1 cellular context compared by ENCODE assay signal in genomic region chr15:68421798-68422402, GRCh38.
TF ChIP-seq lines count a peak whose summit lies in the region.

No MANE protein-coding gene starts in this region.

TF ChIP-seq in A549, 52 proteins besides CTCF, POLR2A, EP300 and RAD21:
- no peak for TF ChIP-seq RNF2 (IDR thresholded peaks at IDR 0.05; ENCODE audit: borderline replicate concordance, low read depth)
- TF ChIP-seq, protein P1, sequence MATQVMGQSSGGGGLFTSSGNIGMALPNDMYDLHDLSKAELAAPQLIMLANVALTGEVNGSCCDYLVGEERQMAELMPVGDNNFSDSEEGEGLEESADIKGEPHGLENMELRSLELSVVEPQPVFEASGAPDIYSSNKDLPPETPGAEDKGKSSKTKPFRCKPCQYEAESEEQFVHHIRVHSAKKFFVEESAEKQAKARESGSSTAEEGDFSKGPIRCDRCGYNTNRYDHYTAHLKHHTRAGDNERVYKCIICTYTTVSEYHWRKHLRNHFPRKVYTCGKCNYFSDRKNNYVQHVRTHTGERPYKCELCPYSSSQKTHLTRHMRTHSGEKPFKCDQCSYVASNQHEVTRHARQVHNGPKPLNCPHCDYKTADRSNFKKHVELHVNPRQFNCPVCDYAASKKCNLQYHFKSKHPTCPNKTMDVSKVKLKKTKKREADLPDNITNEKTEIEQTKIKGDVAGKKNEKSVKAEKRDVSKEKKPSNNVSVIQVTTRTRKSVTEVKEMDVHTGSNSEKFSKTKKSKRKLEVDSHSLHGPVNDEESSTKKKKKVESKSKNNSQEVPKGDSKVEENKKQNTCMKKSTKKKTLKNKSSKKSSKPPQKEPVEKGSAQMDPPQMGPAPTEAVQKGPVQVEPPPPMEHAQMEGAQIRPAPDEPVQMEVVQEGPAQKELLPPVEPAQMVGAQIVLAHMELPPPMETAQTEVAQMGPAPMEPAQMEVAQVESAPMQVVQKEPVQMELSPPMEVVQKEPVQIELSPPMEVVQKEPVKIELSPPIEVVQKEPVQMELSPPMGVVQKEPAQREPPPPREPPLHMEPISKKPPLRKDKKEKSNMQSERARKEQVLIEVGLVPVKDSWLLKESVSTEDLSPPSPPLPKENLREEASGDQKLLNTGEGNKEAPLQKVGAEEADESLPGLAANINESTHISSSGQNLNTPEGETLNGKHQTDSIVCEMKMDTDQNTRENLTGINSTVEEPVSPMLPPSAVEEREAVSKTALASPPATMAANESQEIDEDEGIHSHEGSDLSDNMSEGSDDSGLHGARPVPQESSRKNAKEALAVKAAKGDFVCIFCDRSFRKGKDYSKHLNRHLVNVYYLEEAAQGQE (IDR thresholded peaks at IDR 0.05), result no peak
TF ChIP-seq in A549: peak in this region for 0.
